Comparison of ENCODE assay signal across 8 cellular contexts in the genomic region with DNA sequence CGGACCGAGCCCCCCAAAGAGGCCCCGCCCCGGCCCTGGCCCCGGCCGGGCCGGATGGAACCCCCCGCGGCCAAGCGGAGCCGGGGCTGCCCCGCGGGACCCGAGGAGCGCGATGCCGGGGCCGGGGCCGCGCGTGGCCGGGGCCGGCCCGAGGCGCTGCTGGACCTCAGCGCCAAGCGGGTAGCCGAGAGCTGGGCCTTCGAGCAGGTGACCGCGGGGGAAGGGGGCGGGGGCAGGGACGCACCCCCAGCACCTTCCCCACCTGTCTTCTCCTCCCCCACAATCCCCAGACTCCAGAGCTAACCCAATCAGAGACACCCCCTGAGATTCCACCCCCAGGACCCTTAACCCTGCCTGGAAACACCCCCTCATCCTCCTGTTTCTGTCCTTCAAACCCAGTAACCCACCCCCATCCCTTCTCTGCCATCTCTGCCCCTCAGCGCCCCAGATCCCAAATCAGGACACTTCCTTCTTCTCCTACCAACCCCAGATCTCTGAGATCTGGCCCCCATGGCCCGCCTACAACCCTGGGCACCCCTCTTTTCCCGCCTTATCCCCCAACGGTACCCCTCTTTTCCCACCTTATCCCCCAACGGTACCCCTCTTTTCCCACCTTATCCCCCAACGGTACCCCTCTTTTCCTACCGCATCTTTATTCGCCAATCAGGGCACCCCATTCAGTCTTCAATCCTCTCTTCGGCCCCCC. TPM values are rescaled to one million over a fixed set of nuclear protein-coding genes. Genes with fewer than 3 reads are reported as not detected.
DNase-seq lines count a peak whose midpoint lies in the region; ATAC-seq and TF ChIP-seq lines count a peak whose summit lies in the region.

No MANE protein-coding gene starts in this region.

- H2BK120ac ChIP-seq in mesendoderm (ENCODE audit: low read depth, low read length) = peak overlapping the region; percentile 78

- no CpG with 5 or more reads among the region's 42 CpGs for WGBS in mesendoderm (ENCODE audit: extremely low coverage, insufficient coverage, low lambda C conversion rate)

- no peaks in the 10 kb centered on the region for H3K9me3 ChIP-seq in colonic mucosa

- peak overlapping the region; percentile 9 for H3K23ac ChIP-seq in mesendoderm (ENCODE audit: low read length)

- peak overlapping the region; percentile 90 for H3K56ac ChIP-seq in mesendoderm (ENCODE audit: low read length)

- H3K18ac ChIP-seq in mesendoderm (ENCODE audit: low read length) = peak overlapping the region; percentile 93

- H3K4me3 ChIP-seq in GM12875 (ENCODE audit: low read depth, low read length) (peak overlapping the region; percentile 81), colonic mucosa (peak overlapping the region; percentile 69), mesendoderm (ENCODE audit: low read length) (peak overlapping the region; percentile 70)

- ATAC-seq in GM21737 (IDR thresholded peaks at IDR 0.05; ENCODE audit: unreplicated experiment) = peak; percentile 23

- no peak overlapping the region for H4K5ac ChIP-seq in mesendoderm (ENCODE audit: low read length)

- H3K9ac ChIP-seq in colonic mucosa (ENCODE audit: low read depth in 2 of 2, low read length in 2 of 2) (peak overlapping the region; percentile 76 to 90), mesendoderm (ENCODE audit: low read length) (peak overlapping the region; percentile 78)

- peaks cover 8% of the 10 kb centered on the region for H3K79me1 ChIP-seq in mesendoderm (ENCODE audit: low read length)

- H2BK5ac ChIP-seq in mesendoderm (ENCODE audit: low read length) = no peak overlapping the region

- no peaks in the 10 kb centered on the region for H3K36me3 ChIP-seq in colonic mucosa
- H3K36me3 ChIP-seq in mesendoderm (ENCODE audit: control insufficient read depth, insufficient read depth, low read length) = no peaks in the 10 kb centered on the region

- DNase-seq in M059J (ENCODE audit: low read depth) (peak; percentile 76), colonic mucosa (peak; percentile 32), mesendoderm (no peak), superior temporal gyrus (ENCODE audit: extremely low spot score) (no peak), AML-193 (lab: John Stamatoyannopoulos, UW) (no peak), UCSD-AML1 (lab: John Stamatoyannopoulos, UW; ENCODE audit: unreplicated experiment) (no peak)

- no peaks in the 10 kb centered on the region for H3K27me3 ChIP-seq in colonic mucosa
- no peaks in the 10 kb centered on the region for H3K27me3 ChIP-seq in mesendoderm (ENCODE audit: insufficient read depth, low read length, poor library complexity)

- H3K79me2 ChIP-seq in mesendoderm (ENCODE audit: control insufficient read depth, insufficient read depth, low read length) = peaks cover 14% of the 10 kb centered on the region

- peak overlapping the region; percentile 74 for H3K27ac ChIP-seq in colonic mucosa
- peak overlapping the region; percentile 60 for H3K27ac ChIP-seq in mesendoderm (ENCODE audit: low read depth, low read length)

- no peak for TF ChIP-seq CTCF in GM12875 (IDR thresholded peaks at IDR 0.05; ENCODE audit: borderline replicate concordance, insufficient read depth, low read depth, low read length)
- no peak for TF ChIP-seq CTCF in colonic mucosa (IDR thresholded peaks at IDR 0.05)

- H3K4ac ChIP-seq in mesendoderm (ENCODE audit: low read depth, low read length) = peak overlapping the region; percentile 96

- no peak overlapping the region for H4K8ac ChIP-seq in mesendoderm (ENCODE audit: low read depth, low read length)

- intact Hi-C loops in colonic mucosa (cut with DNase I) = loop anchor here (5.0 kb wide), 1 partner anchor 37 kb away; no protein-coding TSS in a partner anchor

- no peaks in the 10 kb centered on the region for H3K4me1 ChIP-seq in colonic mucosa
- no peaks in the 10 kb centered on the region for H3K4me1 ChIP-seq in mesendoderm (ENCODE audit: control insufficient read depth, low read depth, low read length)

- peak overlapping the region; percentile 77 for H3K4me2 ChIP-seq in mesendoderm (ENCODE audit: low read length)

- H2BK15ac ChIP-seq in mesendoderm (replicated peaks; ENCODE audit: low read depth) = no peak overlapping the region

- H2AK5ac ChIP-seq in mesendoderm (ENCODE audit: low read length) = no peak overlapping the region

RNA-seq across cellular contexts. Expression of a gene that starts 0.5 kb away (rescaled TPM):
- 3.6 and 12.2 TPM in 2 replicates for total RNA-seq in M059J (2014; rRNA removed; shearing (Covaris generic))
- 1 to 10 TPM; 2.9 to 4.3 TPM for total RNA-seq in colonic mucosa
- 31.4 TPM for polyA plus RNA-seq in mesendoderm (2013, experiment 1 of 2)
- 30.0 TPM for polyA plus RNA-seq in mesendoderm (2013, experiment 2 of 2)

RNA-seq across cellular contexts. Expression of a gene that starts 21.5 kb away (rescaled TPM):
- 213 and 349 TPM in 2 replicates for total RNA-seq in M059J (2014; rRNA removed; shearing (Covaris generic))
- 10 to 100 TPM; 48.5 to 82.6 TPM for total RNA-seq in colonic mucosa
- 323 TPM for polyA plus RNA-seq in mesendoderm (2013, experiment 1 of 2)
- 327 TPM for polyA plus RNA-seq in mesendoderm (2013, experiment 2 of 2)

RNA-seq across cellular contexts. Expression of a gene that starts 31.4 kb away (rescaled TPM):
- 51.5 and 71.3 TPM in 2 replicates for total RNA-seq in M059J (2014; rRNA removed; shearing (Covaris generic))
- 10 to 100 TPM; 19.5 to 26.7 TPM for total RNA-seq in colonic mucosa
- polyA plus RNA-seq in mesendoderm (2013, experiment 1 of 2) = 16.7 TPM
- 16.4 TPM for polyA plus RNA-seq in mesendoderm (2013, experiment 2 of 2)

Comparison
In these comparisons a context has a peak if more than half of its experiments do, and no peak if none do; other contexts are left out.
1. DNase-seq: peak in M059J (single experiment) and colonic mucosa (single experiment); none in mesendoderm (single experiment), superior temporal gyrus (single experiment), AML-193 (0 of 2) and UCSD-AML1 (single experiment).
2. Peak in every context shown above with its lines, with median percentiles within 50 percentile points of each other: H3K4me3 ChIP-seq.